25 cellular contexts compared by ENCODE assay signal in the genomic region with DNA sequence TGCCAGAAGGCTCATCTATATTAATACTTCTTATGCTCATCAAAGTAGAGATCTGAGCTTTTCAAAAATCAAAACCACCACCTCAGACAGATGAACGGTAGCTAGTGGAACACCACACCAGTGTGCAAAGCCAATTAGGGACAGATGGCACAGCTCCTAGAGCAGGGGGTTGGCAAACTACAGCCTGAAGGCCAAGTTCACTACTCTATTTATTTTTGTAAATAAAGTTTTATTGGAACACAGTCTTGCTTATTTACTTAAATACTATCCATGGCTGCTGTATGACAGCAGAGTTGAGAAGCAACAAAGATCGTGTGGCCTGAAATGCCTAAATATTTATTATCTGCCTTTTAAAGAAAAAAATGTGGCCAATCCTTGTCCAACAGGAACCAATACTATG. TPM values are rescaled to one million over a fixed set of nuclear protein-coding genes. Genes with fewer than 3 reads are reported as not detected.
DNase-seq lines count a peak whose midpoint lies in the region; ATAC-seq, FAIRE-seq and TF ChIP-seq lines count a peak whose summit lies in the region.
"Had no signal": no experiment of that assay in that cellular context is flagged by ENCODE, and none has a peak within 500 bp of the region (broad histone marks: within the 10 kb centered on the region; RNA-seq: fewer than 3 reads in every experiment).

No MANE protein-coding gene starts in this region.

- H3K9me1 ChIP-seq in K562 (ENCODE audit: control insufficient read depth, insufficient read depth, low read length): no peaks in the 10 kb centered on the region

- H3K9me3 ChIP-seq in K562 (replicated peaks; ENCODE audit: control insufficient read depth, insufficient read depth, low read depth, low read length): no peaks in the 10 kb centered on the region
- no peaks in the 10 kb centered on the region for H3K9me3 ChIP-seq in right lobe of liver
- H3K9me3 ChIP-seq: BE2C, HAP-1, SJSA1 had no signal

- no peak for ATAC-seq in K562
- peak in 1 of 4 donors; percentile 12 for ATAC-seq in right lobe of liver
- ATAC-seq in left cardiac atrium: no peak

- H3K27me3 ChIP-seq in K562 (ENCODE audit: control insufficient read depth in 2 of 2, insufficient read depth in 2 of 2, low read length in 2 of 2): no peaks in the 10 kb centered on the region
- no peaks in the 10 kb centered on the region for H3K27me3 ChIP-seq in right lobe of liver
- H3K27me3 ChIP-seq: BE2C, SJSA1 had no signal

- POLR2A ChIA-PET in K562 (lab: Yijun Ruan, JAX): no interaction called here

- BruUV-seq in K562 (replicated peaks; lab: Mats Ljungman, UMichigan): no TSS peak

- H4K20me1 ChIP-seq in K562 (replicated peaks; ENCODE audit: control insufficient read depth, insufficient read depth, low read length): no peaks in the 10 kb centered on the region

- intact Hi-C loops in K562 (cut with micrococcal nuclease) (no loop called here), right lobe of liver (cut with DNase I) (no loop called here), left cardiac atrium (cut with DNase I) (no loop called here)

- no peak for TF ChIP-seq RAD21 in K562 (CRISPR knock-in tag; conservative IDR thresholded peaks at IDR 0.05 in 1 of 2, IDR thresholded peaks at IDR 0.05 in 1 of 2)

- H3K4me2 ChIP-seq in K562 (ENCODE audit: insufficient read depth, low read length): no peak overlapping the region
- H3K4me2 ChIP-seq: KMS-11 had no signal

- TF ChIP-seq CTCF in K562 (IDR thresholded peaks at IDR 0.05 in 2 of 3, conservative IDR thresholded peaks at IDR 0.05 in 1 of 3; ENCODE audit: insufficient read depth in 2 of 3, low read depth in 1 of 3, low read length in 3 of 3) (no peak), right lobe of liver (IDR thresholded peaks at IDR 0.05) (no peak)

- CTCF ChIA-PET in K562 (lab: Yijun Ruan, JAX; ENCODE audit: low intra/inter-chr PET ratio): no interaction called here

- no peak overlapping the region for H3K9ac ChIP-seq in K562 (ENCODE audit: insufficient read depth in 1 of 2, low read depth in 2 of 2, low read length in 2 of 2)
- H3K9ac ChIP-seq: KMS-11 had no signal

- peaks cover 5% of the 10 kb centered on the region for H3K79me2 ChIP-seq in K562 (ENCODE audit: control insufficient read depth, insufficient read depth, low read length)

- TF ChIP-seq EP300 in K562 (IDR thresholded peaks at IDR 0.05; ENCODE audit: low read length): no peak

- in situ Hi-C loops in K562 (cut with MboI): no loop called here

- H3K4me1 ChIP-seq in K562 (replicated peaks in 1 of 2; ENCODE audit: control insufficient read depth in 2 of 2, insufficient read depth in 2 of 2, low read length in 2 of 2): no peaks in the 10 kb centered on the region; a peak in 3 of 5 replicates
- peaks cover 0 to 33% (median 16%) of the 10 kb centered on the region in 4 donors for H3K4me1 ChIP-seq in right lobe of liver
- H3K4me1 ChIP-seq: HAP-1 had no signal

- TF ChIP-seq POLR2A in K562 (conservative IDR thresholded peaks at IDR 0.05) (no peak), right lobe of liver (IDR thresholded peaks at IDR 0.05) (no peak)

- no peak for FAIRE-seq in K562 (lab: Jason Lieb, UNC)

- DNase-seq in NCI-H524 (lab: John Stamatoyannopoulos, UW) (peak; percentile 6 to 71), NCI-H524 treated with DMSO at 0.1 percent for 48 hours (lab: John Stamatoyannopoulos, UW) (no peak), NCI-H1694 treated with DMSO at 0.1 percent for 48 hours (lab: John Stamatoyannopoulos, UW) (peak; percentile 43), K562 (ENCODE audit: extremely low read depth in 1 of 4, low spot score in 3 of 4) (no peak), right lobe of liver (peak in 1 of 3 donors; percentile 46), NCI-H146 (lab: John Stamatoyannopoulos, UW) (no peak), NAMALWA (ENCODE audit: low spot score) (no peak), left cardiac atrium (no peak)
- DNase-seq: 8988T, ACHN, BE2C, DMS53, GOT3, HFFc6, IMR-90, NCI-H1092, NCI-H1417 treated with DMSO at 0.1 percent for 48 hours, NCI-H2029, NCI-H345, NCI-H526, Right ventricle myocardium superior, RPMI8226 had no signal

- WGBS in K562 (ENCODE audit: insufficient coverage, low coverage, missing lambda C conversion rate): 93% methylated on average over 2 of the region's 2 CpGs
- 43% methylated on average over 2 of the region's 2 CpGs for WGBS in right lobe of liver (ENCODE audit: insufficient coverage, low coverage, low lambda C conversion rate, missing lambda C conversion rate)

- H2AFZ ChIP-seq in K562 (ENCODE audit: low read depth, low read length): no peak overlapping the region

- H3K36me3 ChIP-seq in K562 (ENCODE audit: control insufficient read depth, insufficient read depth, low read length): peaks cover 70% of the 10 kb centered on the region
- H3K36me3 ChIP-seq in right lobe of liver: peaks cover 0 to 30% (median 5%) of the 10 kb centered on the region in 4 donors

- H3K4me3 ChIP-seq in K562: no peak overlapping the region
- no peak overlapping the region for H3K4me3 ChIP-seq in right lobe of liver
- H3K4me3 ChIP-seq: HAP-1, SJSA1 had no signal

- H3K27ac ChIP-seq in K562 (ENCODE audit: extremely low read depth, low read depth, low read length): no peak overlapping the region
- peak overlapping the region in 2 of 3 donors; percentile 51 to 54 for H3K27ac ChIP-seq in right lobe of liver
- H3K27ac ChIP-seq: KMS-11, SJSA1 had no signal

RNA-seq across cellular contexts. Expression of a gene that starts 56.8 kb away (rescaled TPM):
- 260 and 308 TPM in 2 replicates for total RNA-seq in K562 (2011; cell fraction: chromatin; rRNA removed; ENCODE audit: low replicate concordance)
- 392 and 441 TPM in 2 replicates for total RNA-seq in K562 (2011; cell fraction: nucleolus; rRNA removed)
- 458 and 539 TPM in 2 replicates for total RNA-seq in K562 (2011; cell fraction: nucleoplasm; rRNA removed)
- 99.9 and 121 TPM in 2 replicates for total RNA-seq in K562 (2014; rRNA removed)
- total RNA-seq in K562 (2014; rRNA removed; fragmentation: Illumina TruSeq; extraction: Trizol): 70.4 and 72.1 TPM in 2 replicates
- 57.0 and 61.0 TPM in 2 replicates for total RNA-seq in K562 (2015; rRNA removed; fragmentation: Illumina TruSeq; extraction: Trizol)
- total RNA-seq in K562 (2021): 102 and 113 TPM in 2 replicates
- 58.4 and 62.2 TPM in 2 replicates for polyA plus RNA-seq in K562 (2011; rRNA removed)
- polyA plus RNA-seq in K562 (2011; cell fraction: cytosol; rRNA removed): 72.0 and 91.3 TPM in 2 replicates
- 67.5 and 105 TPM in 2 replicates for polyA plus RNA-seq in K562 (2011; cell fraction: nucleus; rRNA removed)
- 70.1 and 113 TPM in 2 replicates for polyA plus RNA-seq in K562 (2012)
- 50.6 and 51.7 TPM in 2 replicates for polyA plus RNA-seq in K562 (2014; fragmentation: Illumina TruSeq; extraction: Trizol)
- polyA plus RNA-seq in K562 (2014; fragmentation: Nextera tagmentation; extraction: Ambion mirVana): 10 to 100 TPM; 15.6 to 27.3 TPM
- 43.8 and 50.9 TPM in 2 replicates for polyA plus RNA-seq in K562 (2014; rRNA removed)
- 122 and 186 TPM in 2 replicates for polyA minus RNA-seq in K562 (2011; rRNA and poly(A)+ RNA removed)
- polyA minus RNA-seq in K562 (2011; cell fraction: cytosol; rRNA and poly(A)+ RNA removed): 163 and 192 TPM in 2 replicates
- 84.7 and 112 TPM in 2 replicates for polyA minus RNA-seq in K562 (2011; cell fraction: nucleus; rRNA and poly(A)+ RNA removed)
- 100 to 1,000 TPM in 4 of 6 experiments, 10 to 100 TPM in 2; 92.2 to 189 (median 137) TPM for total RNA-seq in right lobe of liver
- total RNA-seq in left cardiac atrium: 10 to 100 TPM; 78.6 to 94.4 TPM

Comparison
In these comparisons a context has a peak if more than half of its experiments do, and no peak if none do; other contexts are left out.
1. DNase-seq: peak in NCI-H524 (2 of 2) and NCI-H1694 treated with DMSO at 0.1 percent for 48 hours (single experiment); none in NCI-H524 treated with DMSO at 0.1 percent for 48 hours (single experiment), K562 (0 of 4), NCI-H146 (single experiment), NAMALWA (single experiment) and left cardiac atrium (single experiment).